9 cellular contexts compared by ENCODE assay signal in the genomic region with DNA sequence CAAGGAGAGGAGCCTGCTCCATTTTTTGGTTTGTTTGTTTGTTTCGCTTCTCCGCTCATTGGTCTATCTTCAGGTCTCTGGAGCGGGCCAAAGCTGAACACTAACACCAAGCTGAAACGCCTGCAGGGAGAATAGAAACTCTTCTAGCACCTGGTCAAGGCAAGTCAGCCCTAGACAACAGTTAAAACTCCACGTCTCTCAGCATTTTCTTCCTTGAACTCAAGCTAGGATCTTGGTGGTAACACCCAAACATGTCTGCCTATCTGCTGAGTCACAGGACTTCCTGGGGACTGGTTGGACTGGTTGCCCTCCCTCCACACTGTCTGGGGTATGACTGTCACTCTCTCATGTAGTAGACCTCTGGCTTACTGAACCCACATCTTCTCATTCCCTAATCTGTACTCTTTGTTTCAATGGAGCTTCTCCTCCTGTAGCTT. TPM values are rescaled to one million over a fixed set of nuclear protein-coding genes. Genes with fewer than 3 reads are reported as not detected.
DNase-seq lines count a peak whose midpoint lies in the region; ATAC-seq and TF ChIP-seq lines count a peak whose summit lies in the region.
"Had no signal": no experiment of that assay in that cellular context is flagged by ENCODE, and none has a peak within 500 bp of the region (broad histone marks: within the 10 kb centered on the region; RNA-seq: fewer than 3 reads in every experiment).

No MANE protein-coding gene starts in this region.

- H3K4me1 Mint-ChIP-seq in MCF 10A (ENCODE audit: insufficient read depth, unreplicated experiment) (peaks cover 15% of the 10 kb centered on the region), neural progenitor cell (peaks cover 19% of the 10 kb centered on the region)

- H3K9ac ChIP-seq in Loucy (ENCODE audit: low read depth, low read length, poor library complexity, severe bottlenecking) (no peak overlapping the region), neural progenitor cell (no peak overlapping the region)

- H3K79me2 ChIP-seq in Loucy (ENCODE audit: insufficient read depth, low read length) (no peaks in the 10 kb centered on the region), neural progenitor cell (ENCODE audit: low read depth) (no peaks in the 10 kb centered on the region)

- CTCF ChIA-PET in MCF 10A (lab: Yijun Ruan, JAX): interaction anchor here (0.7 to 3.5 kb wide), 5 partner anchors 9 to 643 kb away, joined by 3 to 28 read pairs (median 3); no protein-coding TSS in a partner anchor

- TF ChIP-seq CTCF in Loucy (conservative IDR thresholded peaks at IDR 0.05; ENCODE audit: low read length) (no peak), MCF 10A (IDR thresholded peaks at IDR 0.05; ENCODE audit: unreplicated experiment) (no peak), neural progenitor cell (IDR thresholded peaks at IDR 0.05) (no peak), esophagus muscularis mucosa (IDR thresholded peaks at IDR 0.05) (no peak)

- WGBS in esophagus muscularis mucosa: 95% methylated on average over 5 of the region's 5 CpGs

- H3K9me3 Mint-ChIP-seq in MCF 10A (ENCODE audit: unreplicated experiment): no peaks in the 10 kb centered on the region
- no peaks in the 10 kb centered on the region for H3K9me3 Mint-ChIP-seq in neural progenitor cell

- H3K27ac Mint-ChIP-seq in MCF 10A (ENCODE audit: low read depth, unreplicated experiment) (no peak overlapping the region), neural progenitor cell (no peak overlapping the region)

- H2AFZ ChIP-seq in Loucy (ENCODE audit: low read length) (peak overlapping the region; percentile 91), neural progenitor cell (replicated peaks) (peak overlapping the region; percentile 50)

- H3K4me1 ChIP-seq in Loucy (ENCODE audit: insufficient read depth, low read length, poor library complexity, severe bottlenecking): peaks cover 10% of the 10 kb centered on the region
- H3K4me1 ChIP-seq in neural progenitor cell: peaks cover 4% of the 10 kb centered on the region
- peaks cover 0 to 2% (median 0%) of the 10 kb centered on the region in 4 donors for H3K4me1 ChIP-seq in esophagus muscularis mucosa

- H3K27ac ChIP-seq in neural progenitor cell (no peak overlapping the region), esophagus muscularis mucosa (replicated peaks in 1 of 4) (no peak overlapping the region)

- H3K4me3 ChIP-seq in Loucy (ENCODE audit: low read length, poor library complexity, severe bottlenecking): no peak overlapping the region
- no peak overlapping the region for H3K4me3 ChIP-seq in neural progenitor cell
- H3K4me3 ChIP-seq in esophagus muscularis mucosa: no peak overlapping the region

- H3F3A ChIP-seq in Loucy (ENCODE audit: low read depth) (no peaks in the 10 kb centered on the region), neural progenitor cell (ENCODE audit: low read depth) (no peaks in the 10 kb centered on the region)

- intact Hi-C loops in MCF 10A (cut with micrococcal nuclease) (no loop called here), esophagus muscularis mucosa (cut with DNase I) (no loop called here)

- H3K27me3 ChIP-seq in Loucy (ENCODE audit: insufficient read depth, low read length, poor library complexity, severe bottlenecking) (no peaks in the 10 kb centered on the region), neural progenitor cell (no peaks in the 10 kb centered on the region), esophagus muscularis mucosa (no peaks in the 10 kb centered on the region)

- H3K36me3 ChIP-seq in Loucy (ENCODE audit: insufficient read depth, low read length): no peaks in the 10 kb centered on the region
- no peaks in the 10 kb centered on the region for H3K36me3 ChIP-seq in neural progenitor cell
- H3K36me3 ChIP-seq in esophagus muscularis mucosa: no peaks in the 10 kb centered on the region

- H3K27me3 Mint-ChIP-seq in MCF 10A (ENCODE audit: insufficient read depth, unreplicated experiment): no peaks in the 10 kb centered on the region
- peaks cover 6% of the 10 kb centered on the region for H3K27me3 Mint-ChIP-seq in neural progenitor cell (ENCODE audit: insufficient read depth, low read depth)

- no peaks in the 10 kb centered on the region for H3K9me3 ChIP-seq in Loucy (ENCODE audit: insufficient read depth, low read depth, low read length)
- H3K9me3 ChIP-seq in neural progenitor cell (ENCODE audit: low read depth): no peaks in the 10 kb centered on the region
- no peaks in the 10 kb centered on the region for H3K9me3 ChIP-seq in esophagus muscularis mucosa

- no peaks in the 10 kb centered on the region for H3K9me2 ChIP-seq in Loucy (replicated peaks; ENCODE audit: low read depth, low read length)

- DNase-seq in EL (peak; percentile 79), MCF 10A (ENCODE audit: unreplicated experiment) (peak; percentile 21), neural progenitor cell (ENCODE audit: low spot score) (no peak), esophagus muscularis mucosa (ENCODE audit: extremely low spot score) (no peak), NOMO-1 (lab: John Stamatoyannopoulos, UW; ENCODE audit: unreplicated experiment in 2 of 2) (no peak)
- DNase-seq: amygdala had no signal

- POLR2A ChIA-PET in MCF 10A (lab: Yijun Ruan, JAX): interaction anchor here (0.6 kb wide), 1 partner anchor 441 kb away, joined by 4 read pairs; no protein-coding TSS in a partner anchor

- no TSS peak for BruUV-seq in MCF 10A (replicated peaks; lab: Mats Ljungman, UMichigan)

- H3K4me3 Mint-ChIP-seq in MCF 10A (ENCODE audit: unreplicated experiment) (no peak overlapping the region), neural progenitor cell (no peak overlapping the region)

- H3K4me2 ChIP-seq in Loucy (ENCODE audit: low read depth, low read length, poor library complexity, severe bottlenecking) (no peak overlapping the region), neural progenitor cell (no peak overlapping the region)

- TF ChIP-seq EP300 in esophagus muscularis mucosa (IDR thresholded peaks at IDR 0.05): no peak

- no peak for TF ChIP-seq POLR2A in esophagus muscularis mucosa (IDR thresholded peaks at IDR 0.05; ENCODE audit: low read depth)

- no peak for ATAC-seq in HG02623 (IDR thresholded peaks at IDR 0.05; ENCODE audit: unreplicated experiment)
- ATAC-seq in GM18909 (IDR thresholded peaks at IDR 0.05; ENCODE audit: poor library complexity, unreplicated experiment): no peak

- H3K36me3 Mint-ChIP-seq in MCF 10A (ENCODE audit: insufficient read depth, unreplicated experiment) (no peaks in the 10 kb centered on the region), neural progenitor cell (no peaks in the 10 kb centered on the region)

- no peaks in the 10 kb centered on the region for H4K20me1 ChIP-seq in Loucy (ENCODE audit: insufficient read depth, low read length, poor library complexity, severe bottlenecking)
- H4K20me1 ChIP-seq in neural progenitor cell (ENCODE audit: low read depth): no peaks in the 10 kb centered on the region

RNA-seq across cellular contexts. Expression of a gene that starts 23.9 kb away (rescaled TPM):
- total RNA-seq in MCF 10A (2022) (89.4 and 92.0 TPM in 2 replicates), neural progenitor cell (ENCODE audit: low replicate concordance) (163 and 206 TPM in 2 replicates), esophagus muscularis mucosa (100 to 1,000 TPM; 113 to 179 (median 155) TPM)

Comparison
In these comparisons a context has a peak if more than half of its experiments do, and no peak if none do; other contexts are left out.
1. DNase-seq: peak in EL (single experiment) and MCF 10A (single experiment); none in neural progenitor cell (single experiment), esophagus muscularis mucosa (single experiment) and NOMO-1 (0 of 2).